In the genomic region with DNA sequence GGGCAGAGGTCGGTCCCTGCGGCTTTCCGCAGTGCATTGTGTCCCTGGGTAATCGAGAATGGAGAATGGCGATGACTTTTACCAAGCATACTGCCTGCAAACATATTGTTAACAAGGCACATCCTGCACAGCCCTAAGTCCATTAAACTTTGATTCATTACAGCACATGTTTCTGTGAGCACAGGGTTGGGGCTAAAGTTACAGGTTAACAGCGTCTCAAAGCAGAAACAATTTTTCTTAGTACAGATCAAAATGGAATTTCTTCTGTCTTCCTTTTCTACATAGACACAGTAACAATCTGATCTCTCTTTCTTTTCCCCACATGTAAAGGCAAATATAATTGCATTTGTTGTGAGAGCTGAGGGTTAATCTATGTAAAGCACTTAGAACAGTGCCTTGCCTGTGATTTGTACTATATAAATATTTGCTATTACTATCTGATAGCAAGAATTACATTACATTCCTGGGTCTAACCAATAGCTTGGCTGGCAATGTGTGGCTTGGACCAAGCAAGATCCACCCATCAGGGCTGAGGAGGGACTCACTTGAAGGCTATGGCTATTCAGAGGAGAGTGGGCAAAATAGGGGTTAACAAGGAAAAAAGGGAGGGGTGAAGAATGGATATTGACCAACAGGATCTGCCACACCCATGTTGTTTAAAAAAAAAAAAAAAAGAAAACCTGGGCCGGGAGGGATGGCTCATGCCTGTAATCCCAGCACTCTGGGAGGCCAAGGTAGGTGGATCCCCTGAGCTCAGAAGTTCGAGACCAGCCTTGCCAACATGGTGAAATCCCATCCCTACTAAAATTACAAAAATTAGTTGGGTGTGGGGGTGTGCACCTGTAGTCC, we compare ENCODE assay signal across 20 cellular contexts. TPM values are rescaled to one million over a fixed set of nuclear protein-coding genes. Genes with fewer than 3 reads are reported as not detected.
DNase-seq lines count a peak whose midpoint lies in the region; ATAC-seq, FAIRE-seq and TF ChIP-seq lines count a peak whose summit lies in the region.
"Had no signal": no experiment of that assay in that cellular context is flagged by ENCODE, and none has a peak within 500 bp of the region (broad histone marks: within the 10 kb centered on the region; RNA-seq: fewer than 3 reads in every experiment).

No MANE protein-coding gene starts in this region.

- H4K20me1 ChIP-seq in PC-9 (ENCODE audit: insufficient read depth) (no peaks in the 10 kb centered on the region), neural progenitor cell (ENCODE audit: low read depth) (no peaks in the 10 kb centered on the region)

- intact Hi-C loops in CD14-positive monocyte (cut with micrococcal nuclease) (no loop called here), PC-9 (cut with micrococcal nuclease; ENCODE audit: unreplicated experiment) (no loop called here), left colon (cut with DNase I, micrococcal nuclease) (no loop called here), tibial artery (cut with DNase I; ENCODE audit: low total_unique reads) (no loop called here)

- no peak overlapping the region for H2AFZ ChIP-seq in PC-9
- H2AFZ ChIP-seq in neural progenitor cell (replicated peaks), result peak overlapping the region; percentile 98

- CTCF ChIA-PET in PC-9 (lab: Charles Lee), result no interaction called here

- no peaks in the 10 kb centered on the region for H3K27me3 ChIP-seq in PC-9 (ENCODE audit: insufficient read depth, low read depth)
- H3K27me3 ChIP-seq in neural progenitor cell, result no peaks in the 10 kb centered on the region
- H3K27me3 ChIP-seq in tibial artery, result no peaks in the 10 kb centered on the region
- H3K27me3 ChIP-seq: breast epithelium, MG63 had no signal

- no peaks in the 10 kb centered on the region for H3K79me2 ChIP-seq in PC-9 (ENCODE audit: low read depth)
- no peaks in the 10 kb centered on the region for H3K79me2 ChIP-seq in neural progenitor cell (ENCODE audit: low read depth)

- peak; percentile 83 for ATAC-seq in left colon
- ATAC-seq in HG02678 (IDR thresholded peaks at IDR 0.05; ENCODE audit: unreplicated experiment), result no peak

- peaks cover 0 to 4% (median 0%) of the 10 kb centered on the region in 7 donors for H3K9me3 Mint-ChIP-seq in CD14-positive monocyte
- H3K9me3 Mint-ChIP-seq in neural progenitor cell, result no peaks in the 10 kb centered on the region
- H3K9me3 Mint-ChIP-seq: activated CD4-positive, alpha-beta T cell treated with anti-CD3 and anti-CD28 coated beads, Interleukin-2, amount 10 ng/mL, durations not matched to agents 7 days and 5 days had no signal

- H3K27me3 Mint-ChIP-seq in CD14-positive monocyte (ENCODE audit: low read depth in 3 of 3) (peaks cover 0 to 2% (median 1%) of the 10 kb centered on the region in 3 donors), neural progenitor cell (ENCODE audit: insufficient read depth, low read depth) (peaks cover 3% of the 10 kb centered on the region)
- H3K27me3 Mint-ChIP-seq: activated CD4-positive, alpha-beta T cell treated with anti-CD3 and anti-CD28 coated beads, Interleukin-2, amount 10 ng/mL, durations not matched to agents 7 days and 5 days; activated naive CD8-positive, alpha-beta T cell had no signal

- H3K27ac ChIP-seq in PC-9, result peak overlapping the region; percentile 49; the same call in 1 of the 2 replicates
- H3K27ac ChIP-seq in neural progenitor cell, result peak overlapping the region; percentile 58
- H3K27ac ChIP-seq in tibial artery, result no peak overlapping the region
- H3K27ac ChIP-seq: breast epithelium, SK-N-MC had no signal

- peaks cover 33% of the 10 kb centered on the region for H3F3A ChIP-seq in PC-9 (ENCODE audit: insufficient read depth, low read depth)
- peaks cover 5% of the 10 kb centered on the region for H3F3A ChIP-seq in neural progenitor cell (ENCODE audit: low read depth)

- BruUV-seq in PC-9 (replicated peaks; lab: Mats Ljungman, UMichigan), result no TSS peak

- H3K4me2 ChIP-seq in PC-9, result peak overlapping the region; percentile 49
- peak overlapping the region; percentile 38 for H3K4me2 ChIP-seq in neural progenitor cell

- H3K9me3 ChIP-seq in PC-9 (ENCODE audit: insufficient read depth, low read depth) (no peaks in the 10 kb centered on the region), neural progenitor cell (ENCODE audit: low read depth) (no peaks in the 10 kb centered on the region), tibial artery (no peaks in the 10 kb centered on the region)
- H3K9me3 ChIP-seq: breast epithelium, MG63 had no signal

- no peak overlapping the region for H3K4me3 ChIP-seq in PC-9
- no peak overlapping the region for H3K4me3 ChIP-seq in neural progenitor cell
- no peak overlapping the region for H3K4me3 ChIP-seq in tibial artery
- H3K4me3 ChIP-seq: breast epithelium, MG63, SK-N-MC had no signal

- TF ChIP-seq CTCF in CD14-positive monocyte (IDR thresholded peaks at IDR 0.05) (no peak), PC-9 (conservative IDR thresholded peaks at IDR 0.05) (no peak), neural progenitor cell (IDR thresholded peaks at IDR 0.05) (no peak), tibial artery (IDR thresholded peaks at IDR 0.05) (no peak)

- H3K36me3 ChIP-seq in PC-9 (ENCODE audit: low read depth) (no peaks in the 10 kb centered on the region), neural progenitor cell (no peaks in the 10 kb centered on the region), tibial artery (no peaks in the 10 kb centered on the region)
- H3K36me3 ChIP-seq: breast epithelium, MG63 had no signal

- H3K4me3 Mint-ChIP-seq in CD14-positive monocyte, result no peak overlapping the region
- no peak overlapping the region for H3K4me3 Mint-ChIP-seq in neural progenitor cell
- H3K4me3 Mint-ChIP-seq: activated CD4-positive, alpha-beta T cell treated with anti-CD3 and anti-CD28 coated beads, Interleukin-2, amount 10 ng/mL, durations not matched to agents 7 days and 5 days; activated naive CD8-positive, alpha-beta T cell had no signal

- POLR2A ChIA-PET in PC-9 (lab: Charles Lee; ENCODE audit: unreplicated experiment), result interaction anchor here (0.6 kb wide), 1 partner anchor 57 kb away, joined by 3 read pairs; no protein-coding TSS in a partner anchor

- H3K4me1 ChIP-seq in PC-9 (replicated peaks; ENCODE audit: insufficient read depth) (peaks cover 32% of the 10 kb centered on the region), neural progenitor cell (peaks cover 7% of the 10 kb centered on the region), tibial artery (no peaks in the 10 kb centered on the region)
- H3K4me1 ChIP-seq: breast epithelium had no signal

- peaks cover 67% of the 10 kb centered on the region for H3K4me1 Mint-ChIP-seq in CD14-positive monocyte
- H3K4me1 Mint-ChIP-seq in neural progenitor cell, result peaks cover 12% of the 10 kb centered on the region

- H3K27ac Mint-ChIP-seq in CD14-positive monocyte, result peak overlapping the region in 4 of 7 donors; percentile 7 to 66 (median 45)
- H3K27ac Mint-ChIP-seq in neural progenitor cell, result no peak overlapping the region
- H3K27ac Mint-ChIP-seq: activated CD4-positive, alpha-beta T cell treated with anti-CD3 and anti-CD28 coated beads, Interleukin-2, amount 10 ng/mL, durations not matched to agents 7 days and 5 days; activated naive CD8-positive, alpha-beta T cell had no signal

- DNase-seq in CD14-positive monocyte (ENCODE audit: low spot score) (no peak), PC-9 (peak in 1 of 2 experiments; percentile 58), left colon (peak in 1 of 2 donors; percentile 72), neural progenitor cell (ENCODE audit: low spot score) (no peak), NCI-H1092 treated with DMSO at 0.1 percent for 48 hours (lab: John Stamatoyannopoulos, UW) (no peak), GM19239 (ENCODE audit: insufficient read length, low spot score) (no peak), tibial artery (no peak)
- DNase-seq: activated CD4-positive, alpha-beta T cell treated with anti-CD3 and anti-CD28 coated beads, Interleukin-2, amount 10 ng/mL, durations not matched to agents 7 days and 5 days; GF-D8; head of caudate nucleus; MG63; NCI-H1930; NCI-H524 had no signal

- no peak for FAIRE-seq in GM19239 (lab: Jason Lieb, UNC)
- FAIRE-seq: keratinocyte had no signal

- H3K9me2 ChIP-seq in PC-9 (ENCODE audit: insufficient read depth), result no peaks in the 10 kb centered on the region

- H3K36me3 Mint-ChIP-seq in CD14-positive monocyte, result peaks cover 0 to 3% of the 10 kb centered on the region in 2 donors
- H3K36me3 Mint-ChIP-seq in neural progenitor cell, result no peaks in the 10 kb centered on the region
- H3K36me3 Mint-ChIP-seq: activated naive CD8-positive, alpha-beta T cell had no signal

- no peak overlapping the region for H3K9ac ChIP-seq in neural progenitor cell

RNA-seq across cellular contexts. Expression of gene TMBIM1, which starts 19.8 kb away (rescaled TPM):
- 100 to 1,000 TPM; 129 to 139 TPM for polyA plus RNA-seq in CD14-positive monocyte
- total RNA-seq in PC-9 (2021) (172 and 187 TPM in 2 replicates), left colon (100 to 1,000 TPM; 317 to 426 TPM), neural progenitor cell (ENCODE audit: low replicate concordance) (11.1 and 14.1 TPM in 2 replicates)

RNA-seq across cellular contexts. Expression of gene PNKD, which starts 41.8 kb away (rescaled TPM):
- polyA plus RNA-seq in CD14-positive monocyte, result 10 to 100 TPM; 79.8 to 92.0 TPM
- total RNA-seq in PC-9 (2021), result 94.7 and 102 TPM in 2 replicates
- 100 to 1,000 TPM; 103 to 119 TPM for total RNA-seq in left colon
- 13.5 and 31.1 TPM in 2 replicates for total RNA-seq in neural progenitor cell (ENCODE audit: low replicate concordance)

RNA-seq across cellular contexts. Expression of gene AAMP, which starts 42.2 kb away (rescaled TPM):
- 10 to 100 TPM; 90.8 to 98.7 TPM for polyA plus RNA-seq in CD14-positive monocyte
- total RNA-seq in PC-9 (2021), result 126 and 165 TPM in 2 replicates
- 10 to 100 TPM; 96.2 to 97.2 TPM for total RNA-seq in left colon
- total RNA-seq in neural progenitor cell (ENCODE audit: low replicate concordance), result 90.4 and 151 TPM in 2 replicates

RNA-seq across cellular contexts. Expression of gene CATIP, which starts 44.5 kb away (rescaled TPM):
- 1 to 10 TPM; 2.9 to 5.5 TPM for polyA plus RNA-seq in CD14-positive monocyte
- 1.1 and 2.4 TPM in 2 replicates for total RNA-seq in PC-9 (2021)
- total RNA-seq in left colon, result not detected
- 3.1 and 6.2 TPM in 2 replicates for total RNA-seq in neural progenitor cell (ENCODE audit: low replicate concordance)
- total RNA-seq: activated CD4-positive, alpha-beta T cell treated with anti-CD3 and anti-CD28 coated beads, Interleukin-2, amount 10 ng/mL, durations not matched to agents 7 days and 5 days; H4; myocyte had no signal
- polyA plus RNA-seq: keratinocyte had no signal

RNA-seq across cellular contexts. Expression of gene GPBAR1, which starts 51.3 kb away (rescaled TPM):
- 100 to 1,000 TPM; 143 to 181 TPM for polyA plus RNA-seq in CD14-positive monocyte
- total RNA-seq in PC-9 (2021) (0.20 and 0.22 TPM in 2 replicates), left colon (1 to 10 TPM; 1.8 to 3.0 TPM), neural progenitor cell (ENCODE audit: low replicate concordance) (0.09 TPM in 1 of 2 replicates, not detected in the other)

Comparison
In these comparisons a context has a peak if more than half of its experiments do, and no peak if none do; other contexts are left out.
1. H3K27ac ChIP-seq: peak in PC-9 (single experiment) and neural progenitor cell (single experiment); none in tibial artery (0 of 2).
2. RNA of gene TMBIM1, which starts 19.8 kb away (total RNA-seq): 317 to 426 TPM in left colon and 172 to 187 TPM in PC-9; 11.1 to 14.1 TPM in neural progenitor cell; every median in the first group is over 10 times any median in the second.